In the genomic region with DNA sequence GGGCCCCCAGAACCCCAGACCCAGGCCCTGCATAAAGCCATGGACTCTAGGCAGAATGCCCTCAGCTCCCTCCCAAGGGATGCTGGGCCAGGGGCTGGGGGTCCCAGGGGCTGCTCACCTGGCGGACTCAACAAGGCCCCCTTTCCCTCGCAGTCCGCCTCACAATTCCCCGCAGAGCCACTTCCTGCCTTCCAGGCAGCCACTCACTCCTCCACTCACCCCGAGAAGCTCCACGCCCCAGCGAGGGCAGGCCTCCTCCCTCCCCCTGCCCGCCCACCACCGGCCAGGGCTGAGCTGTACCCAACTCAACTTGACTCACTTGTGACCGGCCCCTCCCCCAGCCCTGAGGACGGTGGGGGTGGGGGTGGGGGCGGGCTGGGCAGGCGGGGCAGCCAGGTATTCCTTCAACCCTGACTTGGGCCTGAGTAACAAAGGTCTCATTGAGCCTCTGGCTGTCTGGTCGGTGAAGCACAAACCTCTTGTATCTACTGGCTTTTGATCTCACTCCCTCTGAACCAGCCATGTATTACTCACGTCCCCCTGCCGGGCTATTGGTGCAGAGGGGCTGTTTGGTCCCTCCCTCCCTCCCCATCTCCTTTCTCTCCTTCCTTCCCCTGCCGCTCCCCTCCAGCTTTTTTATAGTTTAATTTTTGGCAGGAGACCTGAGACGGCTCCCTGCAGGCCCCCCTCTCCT, we compare ENCODE assay signal across 9 cellular contexts. TPM values are rescaled to one million over a fixed set of nuclear protein-coding genes. Genes with fewer than 3 reads are reported as not detected.
A peak's percentile ranks its signal among the peaks of the same experiment; 100 is the strongest.
DNase-seq lines count a peak whose midpoint lies in the region; ATAC-seq and TF ChIP-seq lines count a peak whose summit lies in the region.
"Had no signal": no experiment of that assay in that cellular context is flagged by ENCODE, and none has a peak within 500 bp of the region (broad histone marks: within the 10 kb centered on the region; RNA-seq: fewer than 3 reads in every experiment).

No MANE protein-coding gene starts in this region.

- H3K4me1 ChIP-seq in RWPE2 (ENCODE audit: insufficient read depth, poor library complexity, severe bottlenecking): peaks cover 31% of the 10 kb centered on the region
- peaks cover 19% of the 10 kb centered on the region for H3K4me1 ChIP-seq in OCI-LY7 (ENCODE audit: insufficient read depth, low read length, poor library complexity, severe bottlenecking)

- intact Hi-C loops in OCI-LY7 (cut with micrococcal nuclease; ENCODE audit: unreplicated experiment): no loop called here

- no TSS peak for BruUV-seq in OCI-LY7 (replicated peaks; lab: Mats Ljungman, UMichigan)

- no peak for TF ChIP-seq CTCF in RWPE2 (IDR thresholded peaks at IDR 0.05; ENCODE audit: poor library complexity, severe bottlenecking)
- peak; percentile 8 for TF ChIP-seq CTCF in epithelial cell of proximal tubule (conservative IDR thresholded peaks at IDR 0.05; ENCODE audit: low read depth, low read length)
- TF ChIP-seq CTCF in OCI-LY7 (conservative IDR thresholded peaks at IDR 0.05; ENCODE audit: low read length): no peak

- no peaks in the 10 kb centered on the region for H3K9me3 ChIP-seq in RWPE2 (ENCODE audit: severe bottlenecking)
- no peaks in the 10 kb centered on the region for H3K9me3 ChIP-seq in OCI-LY7 (ENCODE audit: low read length)

- no peaks in the 10 kb centered on the region for H3K79me2 ChIP-seq in OCI-LY7 (ENCODE audit: insufficient read depth, low read depth, low read length)

- CTCF ChIA-PET in OCI-LY7 (lab: Charles Lee; ENCODE audit: unreplicated experiment): no interaction called here

- H2AFZ ChIP-seq in OCI-LY7 (ENCODE audit: low read length): no peak overlapping the region

- peaks cover under 1% of the 10 kb centered on the region for H3K27me3 ChIP-seq in RWPE2 (ENCODE audit: insufficient read depth, poor library complexity, severe bottlenecking)

- no peaks in the 10 kb centered on the region for H4K20me1 ChIP-seq in OCI-LY7 (ENCODE audit: insufficient read depth, low read length)

- peak; percentile 32 for DNase-seq in DMS 273 (lab: John Stamatoyannopoulos, UW; ENCODE audit: unreplicated experiment)
- DNase-seq in DMS 273 treated with DMSO at 0.1 percent for 48 hours (lab: John Stamatoyannopoulos, UW): no peak
- peak; percentile 96 for DNase-seq in RWPE2 (ENCODE audit: low spot score)
- DNase-seq in epithelial cell of proximal tubule (ENCODE audit: low read depth): peak; percentile 66
- DNase-seq in stimulated activated CD4-positive, alpha-beta T cell treated with anti-CD3 and anti-CD28 coated beads, Interleukin-2, amount 100 ng/mL, for 24 hours: peak; percentile 34 to 49
- no peak for DNase-seq in OCI-LY7 (ENCODE audit: low spot score)

- H3K4me3 ChIP-seq in RWPE2 (ENCODE audit: severe bottlenecking) (peak overlapping the region; percentile 47), epithelial cell of proximal tubule (ENCODE audit: low read depth, low read length) (peak overlapping the region; percentile 73), OCI-LY7 (ENCODE audit: low read depth, low read length, poor library complexity, severe bottlenecking) (no peak overlapping the region)

- H3K4me2 ChIP-seq in OCI-LY7 (ENCODE audit: low read length): no peak overlapping the region

- H3K36me3 ChIP-seq in RWPE2 (ENCODE audit: low read depth) (peaks cover 6% of the 10 kb centered on the region; the same call in 1 of the 2 replicates), OCI-LY7 (ENCODE audit: insufficient read depth, low read length) (no peaks in the 10 kb centered on the region)

- no peaks in the 10 kb centered on the region for H3K9me2 ChIP-seq in OCI-LY7 (ENCODE audit: insufficient read depth, low read length)

- H3K27ac ChIP-seq in RWPE2 (ENCODE audit: poor library complexity, severe bottlenecking) (peak overlapping the region; percentile 93), OCI-LY7 (ENCODE audit: low read depth, low read length, poor library complexity, severe bottlenecking) (no peak overlapping the region)
- H3K27ac ChIP-seq: 22Rv1 had no signal

- POLR2A ChIA-PET in OCI-LY7 (lab: Charles Lee): interaction anchor here (1.6 kb wide), 1 partner anchor 8 kb away, joined by 5 read pairs; no protein-coding TSS in a partner anchor

- ATAC-seq in RWPE2 (ENCODE audit: low read depth) (peak; percentile 88), GM21381 (IDR thresholded peaks at IDR 0.05; ENCODE audit: unreplicated experiment) (no peak), HG03196 (IDR thresholded peaks at IDR 0.05; ENCODE audit: unreplicated experiment) (no peak)

RNA-seq across cellular contexts. Expression of a gene that starts 5.9 kb away (rescaled TPM):
- total RNA-seq in epithelial cell of proximal tubule: 0.36 and 3.9 TPM in 2 replicates
- 0.19 TPM in 1 of 2 replicates, not detected in the other for total RNA-seq in OCI-LY7 (2014; rRNA removed; shearing (Covaris generic))
- total RNA-seq in OCI-LY7 (2022): 0.29 and 0.48 TPM in 2 replicates

RNA-seq across cellular contexts. Expression of a gene that starts 28.0 kb away (rescaled TPM):
- total RNA-seq in epithelial cell of proximal tubule (0.52 TPM in 1 of 2 replicates, not detected in the other), OCI-LY7 (2022) (0.63 TPM in 1 of 2 replicates, not detected in the other)
- 0.44 and 0.57 TPM in 2 replicates for total RNA-seq in OCI-LY7 (2014; rRNA removed; shearing (Covaris generic))

RNA-seq across cellular contexts. Expression of a gene that starts 54.6 kb away (rescaled TPM):
- total RNA-seq in epithelial cell of proximal tubule (4.6 and 17.3 TPM in 2 replicates), OCI-LY7 (2022) (21.2 and 24.1 TPM in 2 replicates)
- 10.1 and 10.9 TPM in 2 replicates for total RNA-seq in OCI-LY7 (2014; rRNA removed; shearing (Covaris generic))

Comparison
In these comparisons a context has a peak if more than half of its experiments do, and no peak if none do; other contexts are left out.
1. DNase-seq: peak in DMS 273 (single experiment), RWPE2 (single experiment), epithelial cell of proximal tubule (single experiment) and stimulated activated CD4-positive, alpha-beta T cell treated with anti-CD3 and anti-CD28 coated beads, Interleukin-2, amount 100 ng/mL, for 24 hours (2 of 2); none in DMS 273 treated with DMSO at 0.1 percent for 48 hours (single experiment) and OCI-LY7 (single experiment).